Comparison of ENCODE assay signal across 8 cellular contexts in the genomic region with DNA sequence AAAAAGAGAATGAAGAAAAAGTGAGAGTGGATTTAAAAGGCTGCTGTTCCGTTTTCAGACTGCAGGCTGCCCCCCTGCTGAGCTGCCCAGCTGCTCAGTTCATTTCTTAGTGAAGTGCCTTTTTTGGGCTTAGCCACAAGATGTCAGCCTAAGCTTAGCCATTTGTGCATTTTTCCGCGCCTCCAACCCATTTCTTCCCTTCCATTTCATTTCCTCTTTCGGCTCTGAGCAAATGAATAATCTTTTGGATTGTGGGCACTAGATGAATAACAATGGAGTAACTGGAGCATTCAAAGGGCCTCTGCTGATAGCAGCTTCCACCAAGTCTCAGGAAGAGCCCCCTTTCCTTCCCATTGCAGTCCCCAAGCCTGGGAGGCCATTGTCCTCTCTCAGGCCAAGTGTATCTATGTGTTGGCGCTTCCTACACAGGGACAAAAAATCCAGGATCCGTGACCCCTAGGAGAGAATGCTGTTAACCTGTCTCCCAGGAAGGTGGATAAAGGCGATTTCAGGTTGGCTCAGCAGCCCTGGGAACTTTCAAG.
DNase-seq lines count a peak whose midpoint lies in the region; ATAC-seq and TF ChIP-seq lines count a peak whose summit lies in the region.

No MANE protein-coding gene starts in this region.

- H3K4me3 ChIP-seq in GM12875 (ENCODE audit: low read depth, low read length) (no peak overlapping the region), MG63 (no peak overlapping the region), choroid plexus epithelial cell (ENCODE audit: low read depth, low read length) (no peak overlapping the region), left lung (no peak overlapping the region)

- ATAC-seq in HG02571 (IDR thresholded peaks at IDR 0.05; ENCODE audit: unreplicated experiment), result peak; percentile 73
- peak; percentile 96 for ATAC-seq in left lung
- peak; percentile 45 for ATAC-seq in stimulated activated naive CD8-positive, alpha-beta T cell treated with anti-CD3 and anti-CD28 coated beads, Interleukin-15, Interleukin-2, amounts not matched to agents 100 U/mL and 50 U/mL, for 24 hours

- intact Hi-C loops in left lung (cut with DNase I), result loop anchor here in 1 of 2 donors (5.0 kb wide), 1 partner anchor 182 kb away; no protein-coding TSS in a partner anchor

- H3K27ac ChIP-seq in RWPE1, result no peak overlapping the region
- no peak overlapping the region for H3K27ac ChIP-seq in left lung

- no peaks in the 10 kb centered on the region for H3K4me1 ChIP-seq in left lung

- H3K9me3 ChIP-seq in MG63 (no peaks in the 10 kb centered on the region), left lung (no peaks in the 10 kb centered on the region)

- DNase-seq in AG08396 (ENCODE audit: low spot score) (peak; percentile 71), MG63 (peak; percentile 81), RWPE1 (ENCODE audit: low spot score) (peak; percentile 86), choroid plexus epithelial cell (ENCODE audit: low read depth) (peak; percentile 95), left lung (no peak)
- DNase-seq in stimulated activated naive CD8-positive, alpha-beta T cell treated with anti-CD3 and anti-CD28 coated beads, Interleukin-15, Interleukin-2, amounts not matched to agents 100 U/mL and 50 U/mL, for 24 hours, result peak; percentile 14

- POLR2A ChIA-PET in RWPE1 (lab: Yijun Ruan, JAX; ENCODE audit: low non-redundant PET), result no interaction called here

- CTCF ChIA-PET in RWPE1 (lab: Yijun Ruan, JAX), result interaction anchor here (0.6 to 2.3 kb wide), 10 partner anchors 22 to 847 kb away, joined by 3 to 12 read pairs (median 4); no protein-coding TSS in a partner anchor

- H3K27me3 ChIP-seq in MG63 (no peaks in the 10 kb centered on the region), left lung (no peaks in the 10 kb centered on the region)

- H3K36me3 ChIP-seq in MG63 (no peaks in the 10 kb centered on the region), left lung (no peaks in the 10 kb centered on the region)

- TF ChIP-seq CTCF in GM12875 (IDR thresholded peaks at IDR 0.05; ENCODE audit: borderline replicate concordance, insufficient read depth, low read depth, low read length), result peak; percentile 73
- peak; percentile 95 for TF ChIP-seq CTCF in RWPE1 (conservative IDR thresholded peaks at IDR 0.05; ENCODE audit: low read depth)
- TF ChIP-seq CTCF in choroid plexus epithelial cell (conservative IDR thresholded peaks at IDR 0.05; ENCODE audit: low read depth, low read length), result peak; percentile 95
- peak; percentile 53 to 85 for TF ChIP-seq CTCF in left lung (IDR thresholded peaks at IDR 0.05)

Comparison
In these comparisons a context has a peak if more than half of its experiments do, and no peak if none do; other contexts are left out.
1. DNase-seq: peak in AG08396 (single experiment), MG63 (single experiment), RWPE1 (single experiment), choroid plexus epithelial cell (single experiment) and stimulated activated naive CD8-positive, alpha-beta T cell treated with anti-CD3 and anti-CD28 coated beads, Interleukin-15, Interleukin-2, amounts not matched to agents 100 U/mL and 50 U/mL, for 24 hours (single experiment); none in left lung (0 of 2).
2. ATAC-seq: peak in every context shown above with its lines; median percentile 96 in left lung; 73 in HG02571; 45 in stimulated activated naive CD8-positive, alpha-beta T cell treated with anti-CD3 and anti-CD28 coated beads, Interleukin-15, Interleukin-2, amounts not matched to agents 100 U/mL and 50 U/mL, for 24 hours.
3. Peak in every context shown above with its lines, with median percentiles within 50 percentile points of each other: CTCF ChIP-seq.